Comparison of ENCODE assay signal across 8 cellular contexts in genomic region chrX:74291577-74291963, GRCh38. TPM values are rescaled to one million over a fixed set of nuclear protein-coding genes. Genes with fewer than 3 reads are reported as not detected.
A peak's percentile ranks its signal among the peaks of the same experiment; 100 is the strongest.
DNase-seq lines count a peak whose midpoint lies in the region; ATAC-seq and TF ChIP-seq lines count a peak whose summit lies in the region.

No MANE protein-coding gene starts in this region.

- no peaks in the 10 kb centered on the region for H3K27me3 Mint-ChIP-seq in CD4-positive, alpha-beta T cell
- H3K27me3 Mint-ChIP-seq in neural progenitor cell (ENCODE audit: insufficient read depth, low read depth), result peaks cover 5% of the 10 kb centered on the region

- H3K4me3 ChIP-seq in MM.1S (ENCODE audit: low read length) (peak overlapping the region; percentile 82), dorsolateral prefrontal cortex (peak overlapping the region; percentile 47 to 80 (median 65)), neural progenitor cell (peak overlapping the region; percentile 67)

- no peaks in the 10 kb centered on the region; the same call in 1 of the 2 replicates for H3F3A ChIP-seq in MM.1S (ENCODE audit: insufficient read depth, low read length)
- H3F3A ChIP-seq in neural progenitor cell (ENCODE audit: low read depth), result peaks cover 27% of the 10 kb centered on the region

- H3K36me3 ChIP-seq in MM.1S (replicated peaks; ENCODE audit: insufficient read depth, low read length) (no peaks in the 10 kb centered on the region), neural progenitor cell (no peaks in the 10 kb centered on the region)

- H3K4me2 ChIP-seq in MM.1S (ENCODE audit: low read depth, low read length), result peak overlapping the region; percentile 68
- H3K4me2 ChIP-seq in neural progenitor cell, result peak overlapping the region; percentile 79

- no peaks in the 10 kb centered on the region for H3K9me2 ChIP-seq in MM.1S (replicated peaks; ENCODE audit: insufficient read depth, low read length)

- DNase-seq in CD4-positive, alpha-beta T cell, result no peak
- no peak for DNase-seq in MM.1S
- DNase-seq in dorsolateral prefrontal cortex, result no peak
- DNase-seq in neural progenitor cell (ENCODE audit: low spot score), result no peak
- DNase-seq in KBM-7, result no peak
- DNase-seq in NCI-H2107 treated with DMSO at 0.1 percent for 48 hours (lab: John Stamatoyannopoulos, UW; ENCODE audit: unreplicated experiment), result no peak

- no peak for ATAC-seq in CD4-positive, alpha-beta T cell (ENCODE audit: poor library complexity)
- ATAC-seq in HG03108 (IDR thresholded peaks at IDR 0.05; ENCODE audit: unreplicated experiment), result no peak
- ATAC-seq in GM19023 (IDR thresholded peaks at IDR 0.05; ENCODE audit: unreplicated experiment), result no peak

- H3K9me3 Mint-ChIP-seq in CD4-positive, alpha-beta T cell, result no peaks in the 10 kb centered on the region
- H3K9me3 Mint-ChIP-seq in neural progenitor cell, result no peaks in the 10 kb centered on the region

- peak overlapping the region; percentile 98 for H3K27ac Mint-ChIP-seq in CD4-positive, alpha-beta T cell
- peak overlapping the region; percentile 97 for H3K27ac Mint-ChIP-seq in neural progenitor cell

- H3K4me1 Mint-ChIP-seq in CD4-positive, alpha-beta T cell (ENCODE audit: low read depth), result peaks cover 20% of the 10 kb centered on the region
- peaks cover 3% of the 10 kb centered on the region for H3K4me1 Mint-ChIP-seq in neural progenitor cell

- TF ChIP-seq CTCF in CD4-positive, alpha-beta T cell (IDR thresholded peaks at IDR 0.05), result no peak
- no peak for TF ChIP-seq CTCF in MM.1S (IDR thresholded peaks at IDR 0.05; ENCODE audit: low read length)
- TF ChIP-seq CTCF in dorsolateral prefrontal cortex (IDR thresholded peaks at IDR 0.05 in 54 of 56, conservative IDR thresholded peaks at IDR 0.05 in 2 of 56; ENCODE audit: low read depth in 1 of 56, partially characterized antibody in 56 of 56), result no peak
- TF ChIP-seq CTCF in neural progenitor cell (IDR thresholded peaks at IDR 0.05), result no peak

- no peaks in the 10 kb centered on the region for H3K9me3 ChIP-seq in CD4-positive, alpha-beta T cell (ENCODE audit: control insufficient read depth, low read length)
- H3K9me3 ChIP-seq in MM.1S (replicated peaks; ENCODE audit: insufficient read depth, low read length) (no peaks in the 10 kb centered on the region), neural progenitor cell (ENCODE audit: low read depth) (no peaks in the 10 kb centered on the region)

- H3K79me2 ChIP-seq in MM.1S (ENCODE audit: low read length) (peaks cover 54% of the 10 kb centered on the region), neural progenitor cell (ENCODE audit: low read depth) (peaks cover 65% of the 10 kb centered on the region)

- peaks cover 46% of the 10 kb centered on the region for H3K36me3 Mint-ChIP-seq in CD4-positive, alpha-beta T cell (ENCODE audit: low read depth)
- H3K36me3 Mint-ChIP-seq in neural progenitor cell, result peaks cover 10% of the 10 kb centered on the region

- H3K4me1 ChIP-seq in MM.1S (ENCODE audit: low read length), result no peaks in the 10 kb centered on the region
- H3K4me1 ChIP-seq in neural progenitor cell, result no peaks in the 10 kb centered on the region

- in situ Hi-C loops in KBM-7 (cut with MboI; ENCODE audit: low pct_unique_long_range_greater_than_20kb, low sequenced_read_pairs), result no loop called here

- peak overlapping the region; percentile 85 for H3K27ac ChIP-seq in CD4-positive, alpha-beta T cell (ENCODE audit: low read depth, low read length)
- H3K27ac ChIP-seq in MM.1S (ENCODE audit: low read length), result peak overlapping the region; percentile 94
- peak overlapping the region; percentile 52 to 96 (median 89) for H3K27ac ChIP-seq in dorsolateral prefrontal cortex
- H3K27ac ChIP-seq in neural progenitor cell, result peak overlapping the region; percentile 93

- H3K4me3 Mint-ChIP-seq in CD4-positive, alpha-beta T cell, result peak overlapping the region; percentile 98
- peak overlapping the region; percentile 97 for H3K4me3 Mint-ChIP-seq in neural progenitor cell

- no peaks in the 10 kb centered on the region for H4K20me1 ChIP-seq in MM.1S (ENCODE audit: insufficient read depth, low read length)
- H4K20me1 ChIP-seq in neural progenitor cell (ENCODE audit: low read depth), result peaks cover 10% of the 10 kb centered on the region

- intact Hi-C loops in CD4-positive, alpha-beta T cell (cut with DNase I, micrococcal nuclease), result loop anchor here (5.0 to 10.0 kb wide), 3 partner anchors 321 to 727 kb away; partner anchors contain the start of genes CHIC1 (in 1 of the 2) and RLIM (in 1 of the 2)
- intact Hi-C loops in dorsolateral prefrontal cortex (cut with DNase I), result loop anchor here in 1 of 2 donors (5.0 kb wide), 2 partner anchors 131 to 159 kb away; partner anchors contain the start of gene SLC16A2

- POLR2A ChIA-PET in CD4-positive, alpha-beta T cell (lab: Charles Lee), result interaction anchor here (0.9 to 2.1 kb wide), 5 partner anchors 26 to 1077 kb away, joined by 3 to 21 read pairs (median 5); partner anchors contain the start of genes NAP1L2, RLIM and UPRT

- H3K27me3 ChIP-seq in CD4-positive, alpha-beta T cell (ENCODE audit: control insufficient read depth, insufficient read depth, low read length), result no peaks in the 10 kb centered on the region
- H3K27me3 ChIP-seq in MM.1S (replicated peaks; ENCODE audit: insufficient read depth, low read length) (no peaks in the 10 kb centered on the region), dorsolateral prefrontal cortex (peaks cover 0 to 56% (median 5%) of the 10 kb centered on the region in 45 donors), neural progenitor cell (no peaks in the 10 kb centered on the region)

- H2AFZ ChIP-seq in MM.1S (ENCODE audit: low read length), result peak overlapping the region; percentile 58
- no peak overlapping the region for H2AFZ ChIP-seq in neural progenitor cell (replicated peaks)

- CTCF ChIA-PET in CD4-positive, alpha-beta T cell (lab: Charles Lee), result no interaction called here

- peak overlapping the region; percentile 87 for H3K9ac ChIP-seq in MM.1S (ENCODE audit: low read length)
- peak overlapping the region; percentile 49 for H3K9ac ChIP-seq in neural progenitor cell

RNA-seq across cellular contexts. Expression of gene ZCCHC13, which starts 12.4 kb away (rescaled TPM):
- not detected for total RNA-seq in CD4-positive, alpha-beta T cell
- total RNA-seq in dorsolateral prefrontal cortex, result not detected
- not detected in 2 replicates for total RNA-seq in neural progenitor cell (ENCODE audit: low replicate concordance)
